25 cellular contexts compared by ENCODE assay signal in genomic region chr6:11396860-11397259, GRCh38.
DNase-seq lines count a peak whose midpoint lies in the region; ATAC-seq, FAIRE-seq and TF ChIP-seq lines count a peak whose summit lies in the region.
"Had no signal": no experiment of that assay in that cellular context is flagged by ENCODE, and none has a peak within 500 bp of the region (broad histone marks: within the 10 kb centered on the region; RNA-seq: fewer than 3 reads in every experiment).

No MANE protein-coding gene starts in this region.

- no peak for TF ChIP-seq POLR2A in GM12878 (IDR thresholded peaks at IDR 0.05; ENCODE audit: low read depth, low read length)

- H3K79me2 ChIP-seq in GM12878 (ENCODE audit: control insufficient read depth, insufficient read depth, low read length) = no peaks in the 10 kb centered on the region

- peaks cover 48% of the 10 kb centered on the region for H3K4me1 ChIP-seq in Caco-2
- H3K4me1 ChIP-seq in GM12878 (ENCODE audit: control insufficient read depth, insufficient read depth, low read length) = peaks cover 3% of the 10 kb centered on the region; the same call in 1 of the 2 replicates
- peaks cover 5% of the 10 kb centered on the region for H3K4me1 ChIP-seq in mesenchymal stem cell (ENCODE audit: control insufficient read depth, insufficient read depth, low read depth, low read length)

- no peak overlapping the region for H3K23ac ChIP-seq in mesenchymal stem cell (ENCODE audit: low read length in 2 of 2)

- H3K36me3 Mint-ChIP-seq in activated naive CD8-positive, alpha-beta T cell treated with anti-CD3 and anti-CD28 coated beads, Interleukin-2, amount 10 ng/mL, durations not matched to agents 7 days and 5 days = peaks cover 9% of the 10 kb centered on the region
- H3K36me3 Mint-ChIP-seq in activated naive CD8-positive, alpha-beta T cell treated with anti-CD3 and anti-CD28 coated beads for 36 hours = no peaks in the 10 kb centered on the region
- H3K36me3 Mint-ChIP-seq in Caco-2 (ENCODE audit: insufficient read depth, unreplicated experiment) = peaks cover 14% of the 10 kb centered on the region
- H3K36me3 Mint-ChIP-seq: CD4-positive, CD25-positive, alpha-beta regulatory T cell; CD8-positive, alpha-beta T cell had no signal

- CTCF ChIA-PET in Caco-2 (lab: Charles Lee) = no interaction called here
- CTCF ChIA-PET in GM12878 (lab: Yijun Ruan, JAX) = interaction anchor here (1.0 kb wide), 1 partner anchor 99 kb away, joined by 3 read pairs; no protein-coding TSS in a partner anchor

- H2BK15ac ChIP-seq in mesenchymal stem cell (ENCODE audit: low read depth, poor library complexity, severe bottlenecking) = peak overlapping the region; percentile 16

- DNase-seq in activated naive CD8-positive, alpha-beta T cell treated with anti-CD3 and anti-CD28 coated beads, Interleukin-2, amount 10 ng/mL, durations not matched to agents 7 days and 5 days = no peak
- DNase-seq in activated naive CD8-positive, alpha-beta T cell treated with anti-CD3 and anti-CD28 coated beads for 36 hours = no peak
- DNase-seq in Caco-2 (no peak), GM12878 (ENCODE audit: low read depth, low spot score) (no peak), mesenchymal stem cell (no peak), NCI-H226 (no peak), epidermal melanocyte (ENCODE audit: insufficient read length, low spot score) (no peak), amniotic stem cell (lab: John Stamatoyannopoulos, UW) (no peak)
- DNase-seq: CD4-positive, CD25-positive, alpha-beta regulatory T cell; CD8-positive, alpha-beta T cell; DMS 273 treated with DMSO at 0.1 percent for 48 hours; DMS79; EL; GDM1; H9 had no signal

- H3K36me3 ChIP-seq in Caco-2 (ENCODE audit: control insufficient read depth, insufficient read depth, low read length) (no peaks in the 10 kb centered on the region; the same call in 1 of the 2 replicates), GM12878 (ENCODE audit: control insufficient read depth in 2 of 2, insufficient read depth in 2 of 2, low read length in 1 of 2) (no peaks in the 10 kb centered on the region), mesenchymal stem cell (ENCODE audit: control insufficient read depth in 1 of 2, insufficient read depth in 2 of 2, low read depth in 1 of 2, low read length in 2 of 2) (no peaks in the 10 kb centered on the region)
- H3K36me3 ChIP-seq: BLaER1 had no signal

- H3K4me1 Mint-ChIP-seq in activated naive CD8-positive, alpha-beta T cell treated with anti-CD3 and anti-CD28 coated beads, Interleukin-2, amount 10 ng/mL, durations not matched to agents 7 days and 5 days = peaks cover 13% of the 10 kb centered on the region
- H3K4me1 Mint-ChIP-seq in activated naive CD8-positive, alpha-beta T cell treated with anti-CD3 and anti-CD28 coated beads for 36 hours = no peaks in the 10 kb centered on the region
- H3K4me1 Mint-ChIP-seq in Caco-2 (ENCODE audit: low read depth, unreplicated experiment) = peaks cover 51% of the 10 kb centered on the region
- H3K4me1 Mint-ChIP-seq: GM23338, H9 had no signal

- 92% methylated on average over 3 of the region's 3 CpGs for WGBS in GM12878 (ENCODE audit: insufficient coverage, insufficient replicate concordance, low lambda C conversion rate, missing lambda C conversion rate)
- over 99% methylated on average over 3 of the region's 3 CpGs for WGBS in mesenchymal stem cell

- H3K9ac ChIP-seq in GM12878 (ENCODE audit: control insufficient read depth, insufficient read depth, low read length) = no peak overlapping the region
- H3K9ac ChIP-seq in mesenchymal stem cell (ENCODE audit: low read length) = no peak overlapping the region
- H3K9ac ChIP-seq: BLaER1 had no signal

- POLR2A ChIA-PET in activated naive CD8-positive, alpha-beta T cell treated with anti-CD3 and anti-CD28 coated beads, Interleukin-2, amount 10 ng/mL, durations not matched to agents 7 days and 5 days (lab: Charles Lee) = no interaction called here
- POLR2A ChIA-PET in Caco-2 (lab: Charles Lee) = no interaction called here
- POLR2A ChIA-PET in GM12878 (lab: Charles Lee) = no interaction called here

- H4K20me1 ChIP-seq in GM12878 (ENCODE audit: control insufficient read depth, insufficient read depth) = no peaks in the 10 kb centered on the region
- H4K20me1 ChIP-seq: BLaER1 had no signal

- H3K9me3 ChIP-seq in Caco-2 (peaks cover 3% of the 10 kb centered on the region), GM12878 (replicated peaks; ENCODE audit: control insufficient read depth, insufficient read depth, low read length) (peaks cover 3% of the 10 kb centered on the region; the same call in 2 of the 3 replicates), mesenchymal stem cell (ENCODE audit: control insufficient read depth, low read length) (no peaks in the 10 kb centered on the region)

- no peak overlapping the region for H2BK12ac ChIP-seq in mesenchymal stem cell (ENCODE audit: low read length in 2 of 2)

- no peak for TF ChIP-seq RAD21 in GM12878 (IDR thresholded peaks at IDR 0.05; ENCODE audit: insufficient read depth, low read depth, low read length)

- H2AFZ ChIP-seq in GM12878 (ENCODE audit: control insufficient read depth, low read depth, low read length) (no peak overlapping the region), mesenchymal stem cell (ENCODE audit: low read depth, low read length) (no peak overlapping the region)

- H3K4me3 Mint-ChIP-seq in activated naive CD8-positive, alpha-beta T cell treated with anti-CD3 and anti-CD28 coated beads, Interleukin-2, amount 10 ng/mL, durations not matched to agents 7 days and 5 days = no peak overlapping the region
- H3K4me3 Mint-ChIP-seq in activated naive CD8-positive, alpha-beta T cell treated with anti-CD3 and anti-CD28 coated beads for 36 hours = no peak overlapping the region
- no peak overlapping the region for H3K4me3 Mint-ChIP-seq in Caco-2 (ENCODE audit: unreplicated experiment)
- H3K4me3 Mint-ChIP-seq: B cell; CD4-positive, CD25-positive, alpha-beta regulatory T cell; CD8-positive, alpha-beta T cell; GM23338; H9 had no signal

- no peak overlapping the region for H4K91ac ChIP-seq in mesenchymal stem cell (ENCODE audit: low read length)

- no peak overlapping the region for H3K14ac ChIP-seq in mesenchymal stem cell (ENCODE audit: low read length in 2 of 2)

- no peaks in the 10 kb centered on the region for H3K79me1 ChIP-seq in mesenchymal stem cell (replicated peaks; ENCODE audit: low read length, poor library complexity, severe bottlenecking)

- TF ChIP-seq CTCF in Caco-2 (IDR thresholded peaks at IDR 0.05; ENCODE audit: insufficient read depth in 1 of 2, low read depth in 1 of 2, low read length in 1 of 2, severe bottlenecking in 1 of 2, unreplicated experiment in 1 of 2) (no peak), GM12878 (IDR thresholded peaks at IDR 0.05 in 2 of 3, conservative IDR thresholded peaks at IDR 0.05 in 1 of 3; ENCODE audit: control insufficient read depth in 2 of 3, extremely low read depth in 1 of 3, insufficient read depth in 1 of 3, low read depth in 3 of 3, low read length in 3 of 3) (no peak)

- H3K9me3 Mint-ChIP-seq in activated naive CD8-positive, alpha-beta T cell treated with anti-CD3 and anti-CD28 coated beads, Interleukin-2, amount 10 ng/mL, durations not matched to agents 7 days and 5 days = peaks cover 12% of the 10 kb centered on the region
- H3K9me3 Mint-ChIP-seq in activated naive CD8-positive, alpha-beta T cell treated with anti-CD3 and anti-CD28 coated beads for 36 hours = no peaks in the 10 kb centered on the region
- H3K9me3 Mint-ChIP-seq in Caco-2 (ENCODE audit: unreplicated experiment) = peaks cover 34% of the 10 kb centered on the region

- RAD21 ChIA-PET in GM12878 (lab: Charles Lee; ENCODE audit: unreplicated experiment) = no interaction called here

- no peak overlapping the region for H2AK5ac ChIP-seq in mesenchymal stem cell (ENCODE audit: low read length, severe bottlenecking)

- H3K4me3 ChIP-seq in Caco-2 (ENCODE audit: low read depth, low read length) = no peak overlapping the region
- no peak overlapping the region for H3K4me3 ChIP-seq in GM12878
- H3K4me3 ChIP-seq in mesenchymal stem cell (ENCODE audit: insufficient read depth in 1 of 2, low read depth in 1 of 2, low read length in 2 of 2) = no peak overlapping the region
- H3K4me3 ChIP-seq: BLaER1, GM23338 had no signal

- H3K18ac ChIP-seq in mesenchymal stem cell (ENCODE audit: low read depth in 1 of 2, low read length in 2 of 2) = no peak overlapping the region

- H3K4ac ChIP-seq in mesenchymal stem cell (ENCODE audit: low read depth in 1 of 2, low read length in 2 of 2) = no peak overlapping the region

- no peak overlapping the region for H2BK5ac ChIP-seq in mesenchymal stem cell (ENCODE audit: low read depth, low read length, poor library complexity, severe bottlenecking)

- H3K27me3 Mint-ChIP-seq in activated naive CD8-positive, alpha-beta T cell treated with anti-CD3 and anti-CD28 coated beads, Interleukin-2, amount 10 ng/mL, durations not matched to agents 7 days and 5 days = no peaks in the 10 kb centered on the region
- H3K27me3 Mint-ChIP-seq in activated naive CD8-positive, alpha-beta T cell treated with anti-CD3 and anti-CD28 coated beads for 36 hours = no peaks in the 10 kb centered on the region
- H3K27me3 Mint-ChIP-seq in Caco-2 (ENCODE audit: insufficient read depth, unreplicated experiment) = no peaks in the 10 kb centered on the region
- H3K27me3 Mint-ChIP-seq: B cell had no signal

- SMC1A ChIA-PET in GM12878 (lab: Charles Lee; ENCODE audit: uncharacterized antibody, unreplicated experiment) = interaction anchor here (1.1 to 16.4 kb wide), 4 partner anchors 13 to 74 kb away, joined by 3 to 177 read pairs (median 14); no protein-coding TSS in a partner anchor

- in situ Hi-C loops in GM12878 (cut with MboI) = no loop called here

- no peak for TF ChIP-seq EP300 in GM12878 (IDR thresholded peaks at IDR 0.05; ENCODE audit: borderline replicate concordance in 1 of 2, control insufficient read depth in 1 of 2, low read depth in 2 of 2, low read length in 2 of 2)

- ATAC-seq in activated naive CD8-positive, alpha-beta T cell treated with anti-CD3 and anti-CD28 coated beads, Interleukin-2, amount 10 ng/mL, durations not matched to agents 7 days and 5 days (ENCODE audit: low read depth) = no peak
- no peak for ATAC-seq in GM12878
- ATAC-seq: CD8-positive, alpha-beta T cell; GM23338; HCT116 had no signal

- intact Hi-C loops in Caco-2 (cut with micrococcal nuclease; ENCODE audit: unreplicated experiment) (no loop called here), GM12878 (cut with micrococcal nuclease; ENCODE audit: unreplicated experiment) (no loop called here)

- no peak overlapping the region for H2BK120ac ChIP-seq in mesenchymal stem cell (ENCODE audit: low read depth, low read length)

- H3K27ac ChIP-seq in GM12878 (ENCODE audit: control insufficient read depth, insufficient read depth) (no peak overlapping the region), mesenchymal stem cell (ENCODE audit: low read length, poor library complexity, severe bottlenecking) (no peak overlapping the region)
- H3K27ac ChIP-seq: 22Rv1, BLaER1, C4-2B had no signal

- H3K27me3 ChIP-seq in Caco-2 (replicated peaks; ENCODE audit: control insufficient read depth, insufficient read depth, low read length) (no peaks in the 10 kb centered on the region), GM12878 (replicated peaks in 1 of 2; ENCODE audit: control insufficient read depth in 2 of 2, insufficient read depth in 2 of 2, low read length in 1 of 2) (no peaks in the 10 kb centered on the region), mesenchymal stem cell (ENCODE audit: control insufficient read depth in 1 of 2, insufficient read depth in 1 of 2, low read length in 2 of 2) (no peaks in the 10 kb centered on the region)
- H3K27me3 ChIP-seq: BLaER1 had no signal

- H3K4me2 ChIP-seq in GM12878 (ENCODE audit: control insufficient read depth, insufficient read depth) (no peak overlapping the region), mesenchymal stem cell (ENCODE audit: low read length, poor library complexity, severe bottlenecking) (no peak overlapping the region)
- H3K4me2 ChIP-seq: BLaER1, GM23338 had no signal

- no TSS peak for BruUV-seq in Caco-2 (replicated peaks; lab: Mats Ljungman, UMichigan)
- no TSS peak for BruUV-seq in GM12878 (replicated peaks; lab: Mats Ljungman, UMichigan)

- no peak for FAIRE-seq in GM12878 (lab: Jason Lieb, UNC)
- FAIRE-seq: A204.1, D721Med, GM12891, GM18507 had no signal

- no peak overlapping the region for H4K8ac ChIP-seq in mesenchymal stem cell (ENCODE audit: low read length)

- H3K27ac Mint-ChIP-seq in activated naive CD8-positive, alpha-beta T cell treated with anti-CD3 and anti-CD28 coated beads, Interleukin-2, amount 10 ng/mL, durations not matched to agents 7 days and 5 days = peak overlapping the region; percentile 2
- no peak overlapping the region for H3K27ac Mint-ChIP-seq in activated naive CD8-positive, alpha-beta T cell treated with anti-CD3 and anti-CD28 coated beads for 36 hours
- peak overlapping the region; percentile 70 for H3K27ac Mint-ChIP-seq in Caco-2 (ENCODE audit: unreplicated experiment)
- H3K27ac Mint-ChIP-seq: B cell; CD4-positive, CD25-positive, alpha-beta regulatory T cell; CD8-positive, alpha-beta T cell; GM23338; H9 had no signal
